In the genomic region with DNA sequence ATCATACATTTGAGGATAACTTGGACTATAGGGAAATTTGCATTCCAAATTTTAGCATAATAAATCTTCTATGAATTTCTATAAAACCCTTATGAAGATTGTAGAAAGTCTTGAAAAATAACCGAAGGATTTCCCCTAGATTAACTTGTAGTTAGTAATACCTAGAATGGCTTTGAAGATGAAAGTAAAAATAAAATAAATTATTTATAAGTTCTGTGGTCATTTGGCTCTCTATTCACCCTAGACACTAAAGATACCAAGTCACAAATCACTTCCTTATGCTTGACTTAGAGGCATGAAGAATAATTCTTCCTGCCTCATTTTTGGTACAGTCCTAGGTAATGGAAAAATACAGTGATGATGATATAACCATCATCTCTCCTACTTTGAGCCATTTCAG, we compare ENCODE assay signal across 1 cellular context.
TF ChIP-seq lines count a peak whose summit lies in the region.

No MANE protein-coding gene starts in this region.

TF ChIP-seq in GM12878, 131 proteins besides CTCF, POLR2A, EP300 and RAD21 (continued from another document):
- TF ChIP-seq, protein P1, sequence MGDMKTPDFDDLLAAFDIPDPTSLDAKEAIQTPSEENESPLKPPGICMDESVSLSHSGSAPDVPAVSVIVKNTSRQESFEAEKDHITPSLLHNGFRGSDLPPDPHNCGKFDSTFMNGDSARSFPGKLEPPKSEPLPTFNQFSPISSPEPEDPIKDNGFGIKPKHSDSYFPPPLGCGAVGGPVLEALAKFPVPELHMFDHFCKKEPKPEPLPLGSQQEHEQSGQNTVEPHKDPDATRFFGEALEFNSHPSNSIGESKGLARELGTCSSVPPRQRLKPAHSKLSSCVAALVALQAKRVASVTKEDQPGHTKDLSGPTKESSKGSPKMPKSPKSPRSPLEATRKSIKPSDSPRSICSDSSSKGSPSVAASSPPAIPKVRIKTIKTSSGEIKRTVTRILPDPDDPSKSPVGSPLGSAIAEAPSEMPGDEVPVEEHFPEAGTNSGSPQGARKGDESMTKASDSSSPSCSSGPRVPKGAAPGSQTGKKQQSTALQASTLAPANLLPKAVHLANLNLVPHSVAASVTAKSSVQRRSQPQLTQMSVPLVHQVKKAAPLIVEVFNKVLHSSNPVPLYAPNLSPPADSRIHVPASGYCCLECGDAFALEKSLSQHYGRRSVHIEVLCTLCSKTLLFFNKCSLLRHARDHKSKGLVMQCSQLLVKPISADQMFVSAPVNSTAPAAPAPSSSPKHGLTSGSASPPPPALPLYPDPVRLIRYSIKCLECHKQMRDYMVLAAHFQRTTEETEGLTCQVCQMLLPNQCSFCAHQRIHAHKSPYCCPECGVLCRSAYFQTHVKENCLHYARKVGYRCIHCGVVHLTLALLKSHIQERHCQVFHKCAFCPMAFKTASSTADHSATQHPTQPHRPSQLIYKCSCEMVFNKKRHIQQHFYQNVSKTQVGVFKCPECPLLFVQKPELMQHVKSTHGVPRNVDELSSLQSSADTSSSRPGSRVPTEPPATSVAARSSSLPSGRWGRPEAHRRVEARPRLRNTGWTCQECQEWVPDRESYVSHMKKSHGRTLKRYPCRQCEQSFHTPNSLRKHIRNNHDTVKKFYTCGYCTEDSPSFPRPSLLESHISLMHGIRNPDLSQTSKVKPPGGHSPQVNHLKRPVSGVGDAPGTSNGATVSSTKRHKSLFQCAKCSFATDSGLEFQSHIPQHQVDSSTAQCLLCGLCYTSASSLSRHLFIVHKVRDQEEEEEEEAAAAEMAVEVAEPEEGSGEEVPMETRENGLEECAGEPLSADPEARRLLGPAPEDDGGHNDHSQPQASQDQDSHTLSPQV (IDR thresholded peaks at IDR 0.05): no peak
- TF ChIP-seq CREB1 (IDR thresholded peaks at IDR 0.05; ENCODE audit: low read depth): peak; percentile 15; the same call in 1 of the 2 replicates
- TF ChIP-seq JUNB (IDR thresholded peaks at IDR 0.05): peak; percentile 43
- peak; percentile 74; the same call in 1 of the 2 replicates for TF ChIP-seq MEF2A (IDR thresholded peaks at IDR 0.05; ENCODE audit: insufficient read depth, low read depth, low read length)
- TF ChIP-seq, protein P2, sequence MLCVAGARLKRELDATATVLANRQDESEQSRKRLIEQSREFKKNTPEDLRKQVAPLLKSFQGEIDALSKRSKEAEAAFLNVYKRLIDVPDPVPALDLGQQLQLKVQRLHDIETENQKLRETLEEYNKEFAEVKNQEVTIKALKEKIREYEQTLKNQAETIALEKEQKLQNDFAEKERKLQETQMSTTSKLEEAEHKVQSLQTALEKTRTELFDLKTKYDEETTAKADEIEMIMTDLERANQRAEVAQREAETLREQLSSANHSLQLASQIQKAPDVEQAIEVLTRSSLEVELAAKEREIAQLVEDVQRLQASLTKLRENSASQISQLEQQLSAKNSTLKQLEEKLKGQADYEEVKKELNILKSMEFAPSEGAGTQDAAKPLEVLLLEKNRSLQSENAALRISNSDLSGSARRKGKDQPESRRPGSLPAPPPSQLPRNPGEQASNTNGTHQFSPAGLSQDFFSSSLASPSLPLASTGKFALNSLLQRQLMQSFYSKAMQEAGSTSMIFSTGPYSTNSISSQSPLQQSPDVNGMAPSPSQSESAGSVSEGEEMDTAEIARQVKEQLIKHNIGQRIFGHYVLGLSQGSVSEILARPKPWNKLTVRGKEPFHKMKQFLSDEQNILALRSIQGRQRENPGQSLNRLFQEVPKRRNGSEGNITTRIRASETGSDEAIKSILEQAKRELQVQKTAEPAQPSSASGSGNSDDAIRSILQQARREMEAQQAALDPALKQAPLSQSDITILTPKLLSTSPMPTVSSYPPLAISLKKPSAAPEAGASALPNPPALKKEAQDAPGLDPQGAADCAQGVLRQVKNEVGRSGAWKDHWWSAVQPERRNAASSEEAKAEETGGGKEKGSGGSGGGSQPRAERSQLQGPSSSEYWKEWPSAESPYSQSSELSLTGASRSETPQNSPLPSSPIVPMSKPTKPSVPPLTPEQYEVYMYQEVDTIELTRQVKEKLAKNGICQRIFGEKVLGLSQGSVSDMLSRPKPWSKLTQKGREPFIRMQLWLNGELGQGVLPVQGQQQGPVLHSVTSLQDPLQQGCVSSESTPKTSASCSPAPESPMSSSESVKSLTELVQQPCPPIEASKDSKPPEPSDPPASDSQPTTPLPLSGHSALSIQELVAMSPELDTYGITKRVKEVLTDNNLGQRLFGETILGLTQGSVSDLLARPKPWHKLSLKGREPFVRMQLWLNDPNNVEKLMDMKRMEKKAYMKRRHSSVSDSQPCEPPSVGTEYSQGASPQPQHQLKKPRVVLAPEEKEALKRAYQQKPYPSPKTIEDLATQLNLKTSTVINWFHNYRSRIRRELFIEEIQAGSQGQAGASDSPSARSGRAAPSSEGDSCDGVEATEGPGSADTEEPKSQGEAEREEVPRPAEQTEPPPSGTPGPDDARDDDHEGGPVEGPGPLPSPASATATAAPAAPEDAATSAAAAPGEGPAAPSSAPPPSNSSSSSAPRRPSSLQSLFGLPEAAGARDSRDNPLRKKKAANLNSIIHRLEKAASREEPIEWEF (IDR thresholded peaks at IDR 0.05; ENCODE audit: insufficient replicate concordance, low read depth, low read length): no peak
- no peak for TF ChIP-seq CREM (IDR thresholded peaks at IDR 0.05; ENCODE audit: low read depth)
- no peak for TF ChIP-seq CBFB (IDR thresholded peaks at IDR 0.05; ENCODE audit: low read depth)
- TF ChIP-seq NFIC (IDR thresholded peaks at IDR 0.05; ENCODE audit: low read depth, low read length): peak; percentile 65; the same call in 1 of the 2 replicates
- TF ChIP-seq KAT2A (conservative IDR thresholded peaks at IDR 0.05; ENCODE audit: control insufficient read depth, low read depth, low read length): no peak
- TF ChIP-seq EZH2 (IDR thresholded peaks at IDR 0.05; ENCODE audit: borderline replicate concordance, control insufficient read depth, low read depth, low read length): no peak
- no peak for TF ChIP-seq YY1 (IDR thresholded peaks at IDR 0.05; ENCODE audit: low read depth, low read length)
